In the genomic region with DNA sequence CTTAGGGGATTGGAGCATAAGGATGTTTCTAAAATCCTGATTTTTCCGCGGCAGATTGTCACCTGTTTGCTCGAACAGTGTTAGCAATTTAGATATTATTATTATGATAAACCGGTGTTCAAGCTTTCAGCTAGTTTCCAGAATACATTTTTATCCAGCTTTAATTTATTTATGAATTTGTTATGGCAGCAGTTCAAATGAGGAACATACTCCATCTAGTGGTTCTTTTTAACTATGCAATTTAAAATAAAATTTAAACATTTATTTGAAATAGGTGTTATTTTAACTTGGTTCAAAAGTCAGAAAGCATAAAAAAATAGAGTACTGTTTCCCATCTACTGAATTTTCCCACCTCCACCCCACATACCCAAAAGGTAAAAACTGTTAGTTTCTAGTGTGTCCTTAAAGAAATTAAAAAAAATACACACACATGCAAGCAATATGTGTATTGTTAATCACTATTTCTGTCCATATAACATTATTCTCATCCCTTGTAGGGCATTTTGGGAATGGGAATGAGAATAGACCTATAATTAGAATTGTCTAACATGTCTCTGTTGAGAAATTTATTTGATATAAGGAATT, we compare ENCODE assay signal across 10 cellular contexts. TPM values are rescaled to one million over a fixed set of nuclear protein-coding genes. Genes with fewer than 3 reads are reported as not detected.
DNase-seq lines count a peak whose midpoint lies in the region; ATAC-seq and TF ChIP-seq lines count a peak whose summit lies in the region.
"Had no signal": no experiment of that assay in that cellular context is flagged by ENCODE, and none has a peak within 500 bp of the region (broad histone marks: within the 10 kb centered on the region; RNA-seq: fewer than 3 reads in every experiment).

No MANE protein-coding gene starts in this region.

- no peak overlapping the region for H3K4me3 ChIP-seq in NB4 (ENCODE audit: low read depth, low read length)
- H3K4me3 ChIP-seq: BLaER1 treated with 17β-estradiol and CSF1 and Interleukin-3, amounts not matched to agents 10 nM and 100 nM had no signal

- no peak for ATAC-seq in GM21447 (IDR thresholded peaks at IDR 0.05; ENCODE audit: unreplicated experiment)

- no peak overlapping the region for H3K27ac Mint-ChIP-seq in progenitor cell of endocrine pancreas
- H3K27ac Mint-ChIP-seq: activated naive CD8-positive, alpha-beta T cell had no signal

- DNase-seq in DMS79 treated with DMSO at 0.1 percent for 48 hours (lab: John Stamatoyannopoulos, UW) (peak; percentile 6), DMS79 (lab: John Stamatoyannopoulos, UW) (no peak), NB4 (ENCODE audit: low read depth) (peak; percentile 16), dermis blood vessel endothelial cell (peak; percentile 33), progenitor cell of endocrine pancreas (ENCODE audit: low spot score, unreplicated experiment) (no peak), mesenteric fat pad (ENCODE audit: low spot score) (no peak)
- DNase-seq in effector CD4-positive, alpha-beta T cell = no peak

- no peak overlapping the region for H3K4me3 Mint-ChIP-seq in progenitor cell of endocrine pancreas (ENCODE audit: low read depth)
- H3K4me3 Mint-ChIP-seq: activated naive CD8-positive, alpha-beta T cell had no signal

- no peak for TF ChIP-seq CTCF in NB4 (IDR thresholded peaks at IDR 0.05; ENCODE audit: low read depth, low read length)
- peak; percentile 73 for TF ChIP-seq CTCF in progenitor cell of endocrine pancreas (IDR thresholded peaks at IDR 0.05; ENCODE audit: unreplicated experiment)

- TF ChIP-seq POLR2A in NB4 (IDR thresholded peaks at IDR 0.05; ENCODE audit: extremely low read depth, insufficient read length) = no peak

- peaks cover 17% of the 10 kb centered on the region for H3K9me3 Mint-ChIP-seq in progenitor cell of endocrine pancreas (ENCODE audit: low read depth)

- no peaks in the 10 kb centered on the region for H3K4me1 Mint-ChIP-seq in progenitor cell of endocrine pancreas (ENCODE audit: low read depth)

- H3K36me3 Mint-ChIP-seq in progenitor cell of endocrine pancreas (ENCODE audit: insufficient read depth) = peaks cover 1% of the 10 kb centered on the region
- H3K36me3 Mint-ChIP-seq: activated naive CD8-positive, alpha-beta T cell had no signal

- H3K27me3 Mint-ChIP-seq in progenitor cell of endocrine pancreas = no peaks in the 10 kb centered on the region

RNA-seq across cellular contexts. Expression of a gene that starts 23.2 kb away (rescaled TPM):
- total RNA-seq in dermis blood vessel endothelial cell (0.05 TPM in 1 of 2 replicates, not detected in the other), progenitor cell of endocrine pancreas (0.19 and 0.27 TPM in 2 replicates), mesenteric fat pad (not detected)

Comparison
In these comparisons a context has a peak if more than half of its experiments do, and no peak if none do; other contexts are left out.
1. DNase-seq: peak in DMS79 treated with DMSO at 0.1 percent for 48 hours (single experiment), NB4 (single experiment) and dermis blood vessel endothelial cell (single experiment); none in DMS79 (single experiment), progenitor cell of endocrine pancreas (single experiment), effector CD4-positive, alpha-beta T cell (single experiment) and mesenteric fat pad (single experiment).